23 cellular contexts compared by ENCODE assay signal in the genomic region with DNA sequence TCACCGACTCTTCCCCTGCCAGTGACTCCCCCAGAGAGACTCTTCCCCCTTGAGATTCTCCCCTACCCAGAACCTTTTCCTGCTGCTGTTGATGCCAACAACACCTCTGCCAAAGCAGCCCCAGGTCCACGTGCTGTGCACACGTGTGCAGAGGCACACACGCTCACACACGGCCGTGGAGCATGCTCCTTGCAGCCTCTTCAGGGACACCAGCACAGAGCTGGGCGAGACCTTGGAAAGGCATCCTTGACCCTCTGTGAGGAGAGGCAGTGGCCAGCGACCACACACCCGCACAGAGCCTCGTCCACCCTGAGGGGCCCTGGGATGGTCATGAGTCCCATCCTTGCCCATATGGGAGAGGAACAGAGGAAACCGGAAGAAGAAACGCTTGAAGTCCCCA.
DNase-seq lines count a peak whose midpoint lies in the region; ATAC-seq, FAIRE-seq and TF ChIP-seq lines count a peak whose summit lies in the region.
"Had no signal": no experiment of that assay in that cellular context is flagged by ENCODE, and none has a peak within 500 bp of the region (broad histone marks: within the 10 kb centered on the region; RNA-seq: fewer than 3 reads in every experiment).

No MANE protein-coding gene starts in this region.

- H3K4me2 ChIP-seq in HepG2 (ENCODE audit: low read depth, low read length) = no peak overlapping the region
- H3K4me2 ChIP-seq in neural progenitor cell = no peak overlapping the region
- no peak overlapping the region for H3K4me2 ChIP-seq in trophoblast cell (ENCODE audit: low read length)
- H3K4me2 ChIP-seq: A549 had no signal

- no peak for FAIRE-seq in HepG2 (lab: Jason Lieb, UNC)
- FAIRE-seq: A549, D721Med, G401.6, GM12891, GM19239 had no signal

- no peak overlapping the region for H2AK5ac ChIP-seq in trophoblast cell (ENCODE audit: low read length)

- H4K20me1 ChIP-seq in HepG2 (ENCODE audit: insufficient read depth, low read length) (peaks cover 11% of the 10 kb centered on the region), neural progenitor cell (ENCODE audit: low read depth) (no peaks in the 10 kb centered on the region)

- no peak overlapping the region for H4K91ac ChIP-seq in trophoblast cell (ENCODE audit: low read depth, low read length)

- in situ Hi-C loops in HepG2 (cut with HindIII; ENCODE audit: extremely low pct_ligation_motif_present, low pct_unique_long_range_greater_than_20kb) (no loop called here), Panc1 (cut with HindIII; ENCODE audit: low pct_unique_long_range_greater_than_20kb, low sequenced_read_pairs) (loop anchor here (25.0 kb wide), 1 partner anchor 233 kb away; no protein-coding TSS in a partner anchor)

- H3K9me3 Mint-ChIP-seq in neural progenitor cell = peaks cover 2% of the 10 kb centered on the region
- H3K9me3 Mint-ChIP-seq: CD4-positive, alpha-beta T cell; CD8-positive, alpha-beta T cell had no signal

- H3K79me2 ChIP-seq in HepG2 (ENCODE audit: insufficient read depth, low read length) = no peaks in the 10 kb centered on the region
- no peaks in the 10 kb centered on the region for H3K79me2 ChIP-seq in neural progenitor cell (ENCODE audit: low read depth)
- no peaks in the 10 kb centered on the region for H3K79me2 ChIP-seq in trophoblast cell (ENCODE audit: control insufficient read depth, insufficient read depth, low read length, poor library complexity)

- H3K9ac ChIP-seq in HepG2 (ENCODE audit: insufficient read depth, low read depth, low read length) (no peak overlapping the region), neural progenitor cell (no peak overlapping the region), trophoblast cell (ENCODE audit: low read length) (no peak overlapping the region)

- H2BK12ac ChIP-seq in trophoblast cell (ENCODE audit: low read length) = no peak overlapping the region

- H2AFZ ChIP-seq in HepG2 (ENCODE audit: low read length) = no peak overlapping the region
- H2AFZ ChIP-seq in neural progenitor cell (replicated peaks) = no peak overlapping the region
- no peak overlapping the region for H2AFZ ChIP-seq in trophoblast cell (ENCODE audit: insufficient read depth, low read length, poor library complexity)

- H3K14ac ChIP-seq in trophoblast cell (ENCODE audit: low read length) = no peak overlapping the region

- POLR2A ChIA-PET in HepG2 (lab: Yijun Ruan, JAX) = no interaction called here
- POLR2A ChIA-PET in Panc1 (lab: Charles Lee) = no interaction called here

- H3K4me1 ChIP-seq in HepG2 (ENCODE audit: insufficient read depth, low read length) = no peaks in the 10 kb centered on the region
- no peaks in the 10 kb centered on the region for H3K4me1 ChIP-seq in right lobe of liver
- no peaks in the 10 kb centered on the region for H3K4me1 ChIP-seq in Panc1 (ENCODE audit: control insufficient read depth, insufficient read depth, low read length)
- no peaks in the 10 kb centered on the region for H3K4me1 ChIP-seq in neural progenitor cell
- H3K4me1 ChIP-seq in trophoblast cell (ENCODE audit: control insufficient read depth in 1 of 2, insufficient read depth in 2 of 2, low read length in 2 of 2) = no peaks in the 10 kb centered on the region
- H3K4me1 ChIP-seq: Caco-2 had no signal

- TF ChIP-seq POLR2A in HepG2 (IDR thresholded peaks at IDR 0.05; ENCODE audit: insufficient read depth in 1 of 2, low read depth in 2 of 2, low read length in 2 of 2) (no peak), right lobe of liver (IDR thresholded peaks at IDR 0.05) (no peak)

- H3K27ac Mint-ChIP-seq in neural progenitor cell = peak overlapping the region; percentile 14
- H3K27ac Mint-ChIP-seq: B cell; CD4-positive, alpha-beta T cell; CD8-positive, alpha-beta T cell had no signal

- H4K12ac ChIP-seq in trophoblast cell (ENCODE audit: low read depth, low read length) = no peak overlapping the region

- peak overlapping the region; percentile 8 for H3K23ac ChIP-seq in trophoblast cell (ENCODE audit: low read length)

- no peak overlapping the region for H2BK5ac ChIP-seq in trophoblast cell (ENCODE audit: low read depth, low read length, poor library complexity)

- TF ChIP-seq EP300 in HepG2 (IDR thresholded peaks at IDR 0.05; ENCODE audit: low read depth in 2 of 2, low read length in 2 of 2) (no peak), HepG2 (CRISPR knock-in tag; IDR thresholded peaks at IDR 0.05; ENCODE audit: borderline replicate concordance) (no peak)

- H2BK120ac ChIP-seq in trophoblast cell (ENCODE audit: insufficient read depth, low read length, poor library complexity) = no peak overlapping the region

- intact Hi-C loops in HepG2 (cut with micrococcal nuclease; ENCODE audit: unreplicated experiment) = no loop called here
- intact Hi-C loops in right lobe of liver (cut with DNase I) = no loop called here
- intact Hi-C loops in Panc1 (cut with micrococcal nuclease; ENCODE audit: unreplicated experiment) = no loop called here

- ATAC-seq in HepG2 (no peak), right lobe of liver (no peak), Panc1 (0 out of 2 replicates have a peak, but pooled peaks have one; percentile 32), omental fat pad (ENCODE audit: low FRiP score) (no peak)
- ATAC-seq: CD8-positive, alpha-beta T cell had no signal

- H3K27ac ChIP-seq in HepG2 (ENCODE audit: extremely low read length, insufficient read depth, low read length) (no peak overlapping the region), right lobe of liver (no peak overlapping the region), Panc1 (ENCODE audit: low read length) (no peak overlapping the region), neural progenitor cell (no peak overlapping the region), trophoblast cell (ENCODE audit: low read depth, low read length) (no peak overlapping the region)
- H3K27ac ChIP-seq: 22Rv1, C4-2B had no signal

- H4K8ac ChIP-seq in trophoblast cell (ENCODE audit: low read depth, low read length) = no peak overlapping the region

- no peaks in the 10 kb centered on the region for H3K9me3 ChIP-seq in HepG2 (ENCODE audit: low read length)
- H3K9me3 ChIP-seq in right lobe of liver = no peaks in the 10 kb centered on the region
- no peaks in the 10 kb centered on the region for H3K9me3 ChIP-seq in Panc1 (ENCODE audit: control insufficient read depth, insufficient read depth, low read depth, low read length)
- no peaks in the 10 kb centered on the region for H3K9me3 ChIP-seq in neural progenitor cell (ENCODE audit: low read depth)
- no peaks in the 10 kb centered on the region for H3K9me3 ChIP-seq in trophoblast cell (ENCODE audit: insufficient read depth, low read depth, low read length)
- H3K9me3 ChIP-seq: Caco-2 had no signal

- peaks cover 7% of the 10 kb centered on the region for H3K27me3 Mint-ChIP-seq in neural progenitor cell (ENCODE audit: insufficient read depth, low read depth)

- H3K36me3 ChIP-seq in HepG2 (replicated peaks in 1 of 2; ENCODE audit: control insufficient read depth in 1 of 2, insufficient read depth in 2 of 2, low read length in 2 of 2) (no peaks in the 10 kb centered on the region), right lobe of liver (no peaks in the 10 kb centered on the region), Panc1 (ENCODE audit: control insufficient read depth, insufficient read depth, low read length) (no peaks in the 10 kb centered on the region), neural progenitor cell (no peaks in the 10 kb centered on the region), trophoblast cell (ENCODE audit: control insufficient read depth in 1 of 2, insufficient read depth in 2 of 2, low read length in 2 of 2) (no peaks in the 10 kb centered on the region)

- WGBS in HepG2 (ENCODE audit: low lambda C conversion rate) = 12% methylated on average over 12 of the region's 12 CpGs
- WGBS in right lobe of liver (ENCODE audit: insufficient coverage, low coverage, low lambda C conversion rate, missing lambda C conversion rate) = 6% methylated on average over 2 of the region's 12 CpGs
- WGBS in trophoblast cell (ENCODE audit: extremely low coverage, insufficient coverage, insufficient read length) = no CpG with 5 or more reads among the region's 12 CpGs

- CTCF ChIA-PET in HepG2 (lab: Yijun Ruan, JAX; ENCODE audit: low intra/inter-chr PET ratio, low total read pairs) (no interaction called here), Panc1 (lab: Charles Lee) (interaction anchor here (0.5 kb wide), 1 partner anchor 43 kb away, joined by 8 read pairs; no protein-coding TSS in a partner anchor)

- BruUV-seq in HepG2 (replicated peaks; lab: Mats Ljungman, UMichigan) = no TSS peak
- BruUV-seq in Panc1 (replicated peaks; lab: Mats Ljungman, UMichigan) = no TSS peak

- no peaks in the 10 kb centered on the region for H3F3A ChIP-seq in neural progenitor cell (ENCODE audit: low read depth)

- H3K4me3 ChIP-seq in HepG2 (replicated peaks in 1 of 3; ENCODE audit: insufficient read depth in 1 of 3, low read depth in 2 of 3, low read length in 3 of 3) = no peak overlapping the region
- H3K4me3 ChIP-seq in right lobe of liver = no peak overlapping the region
- no peak overlapping the region for H3K4me3 ChIP-seq in Panc1 (ENCODE audit: low read depth in 2 of 2, low read length in 2 of 2)
- H3K4me3 ChIP-seq in neural progenitor cell = no peak overlapping the region
- H3K4me3 ChIP-seq in trophoblast cell (ENCODE audit: low read depth, low read length) = no peak overlapping the region
- H3K4me3 ChIP-seq: A549 had no signal

- peaks cover 8% of the 10 kb centered on the region for H3K4me1 Mint-ChIP-seq in neural progenitor cell
- H3K4me1 Mint-ChIP-seq: B cell had no signal

- H3K27me3 ChIP-seq in HepG2 (ENCODE audit: control insufficient read depth in 1 of 2, insufficient read depth in 2 of 2, low read length in 2 of 2) (peaks cover 17 to 89% of the 10 kb centered on the region in 2 experiments), right lobe of liver (no peaks in the 10 kb centered on the region), Panc1 (ENCODE audit: control insufficient read depth, insufficient read depth, low read length) (peaks cover 8% of the 10 kb centered on the region; the same call in 1 of the 2 replicates), neural progenitor cell (no peaks in the 10 kb centered on the region), trophoblast cell (ENCODE audit: insufficient read depth, low read length) (no peaks in the 10 kb centered on the region)

- no peaks in the 10 kb centered on the region for H3K36me3 Mint-ChIP-seq in neural progenitor cell
- H3K36me3 Mint-ChIP-seq: CD8-positive, alpha-beta T cell had no signal

- no peak overlapping the region for H3K18ac ChIP-seq in trophoblast cell (ENCODE audit: low read length)

- H3K79me1 ChIP-seq in trophoblast cell (ENCODE audit: low read length) = no peaks in the 10 kb centered on the region

- H3K4me3 Mint-ChIP-seq in neural progenitor cell = no peak overlapping the region
- H3K4me3 Mint-ChIP-seq: B cell; CD4-positive, alpha-beta T cell; CD8-positive, alpha-beta T cell had no signal

- TF ChIP-seq CTCF in HepG2 (CRISPR knock-in tag; IDR thresholded peaks at IDR 0.05) = no peak
- no peak for TF ChIP-seq CTCF in right lobe of liver (IDR thresholded peaks at IDR 0.05)
- no peak for TF ChIP-seq CTCF in Panc1 (IDR thresholded peaks at IDR 0.05)
- no peak for TF ChIP-seq CTCF in neural progenitor cell (IDR thresholded peaks at IDR 0.05)
- no peak for TF ChIP-seq CTCF in omental fat pad (IDR thresholded peaks at IDR 0.05)

- DNase-seq in HepG2 (ENCODE audit: low spot score) = no peak
- no peak for DNase-seq in right lobe of liver
- DNase-seq in Panc1 (ENCODE audit: low read depth, low spot score) = no peak
- no peak for DNase-seq in neural progenitor cell (ENCODE audit: low spot score)
- no peak for DNase-seq in trophoblast cell
- no peak for DNase-seq in activated naive CD4-positive, alpha-beta T cell (lab: John Stamatoyannopoulos, UW)
- no peak for DNase-seq in NCI-H2081 (lab: John Stamatoyannopoulos, UW)
- no peak for DNase-seq in omental fat pad (ENCODE audit: low spot score)
- DNase-seq: AML-193; Caco-2; Calu3; CD4-positive, alpha-beta T cell; DMS79 treated with DMSO at 0.1 percent for 48 hours; GF-D8 had no signal

- H3K4ac ChIP-seq in trophoblast cell (ENCODE audit: low read depth, low read length) = no peak overlapping the region

- TF ChIP-seq RAD21 in HepG2 (CRISPR knock-in tag; IDR thresholded peaks at IDR 0.05) = no peak
